ENCODE assay signal across 11 cellular contexts in the genomic region with DNA sequence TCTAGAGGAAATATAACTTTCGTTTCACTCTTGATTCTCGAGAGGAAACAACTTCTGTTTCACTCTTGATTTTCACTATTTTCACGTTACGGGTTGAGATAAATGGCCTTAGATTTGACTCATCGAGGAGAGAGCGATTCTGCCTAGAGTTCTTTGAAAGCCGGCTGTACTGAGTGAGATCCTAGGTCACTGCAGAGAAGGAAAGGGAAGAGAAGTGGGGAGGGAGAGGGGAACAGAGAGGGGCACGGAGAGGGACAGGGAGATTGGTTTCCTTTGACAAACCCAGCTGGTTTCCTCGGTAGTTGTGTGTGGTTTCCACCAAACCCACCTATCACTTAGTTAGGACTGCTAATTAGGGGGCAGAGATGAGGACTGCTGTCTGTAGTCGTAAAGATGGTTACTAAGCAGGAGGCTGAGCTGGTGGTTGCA. TPM values are rescaled to one million over a fixed set of nuclear protein-coding genes. Genes with fewer than 3 reads are reported as not detected.
DNase-seq lines count a peak whose midpoint lies in the region; ATAC-seq and TF ChIP-seq lines count a peak whose summit lies in the region.
"Had no signal": no experiment of that assay in that cellular context is flagged by ENCODE, and none has a peak within 500 bp of the region (broad histone marks: within the 10 kb centered on the region; RNA-seq: fewer than 3 reads in every experiment).

No MANE protein-coding gene starts in this region.

- no peaks in the 10 kb centered on the region for H3K9me3 Mint-ChIP-seq in dendritic cell treated with granulocyte-macrophage colony-stimulating factor and Interleukin-4, amounts not matched to agents 40 ng/mL and 50 ng/mL, for 4 days
- H3K9me3 Mint-ChIP-seq: nephron had no signal

- ATAC-seq in GM19372 (IDR thresholded peaks at IDR 0.05; ENCODE audit: low read depth, unreplicated experiment) = peak; percentile 44
- ATAC-seq in HG03139 (IDR thresholded peaks at IDR 0.05; ENCODE audit: unreplicated experiment) = peak; percentile 53
- no peak for ATAC-seq in HG03521 (IDR thresholded peaks at IDR 0.05; ENCODE audit: unreplicated experiment)
- no peak for ATAC-seq in Right ventricle myocardium superior (ENCODE audit: poor library complexity)
- ATAC-seq: body of pancreas had no signal

- H3K4me3 Mint-ChIP-seq in dendritic cell treated with granulocyte-macrophage colony-stimulating factor and Interleukin-4, amounts not matched to agents 40 ng/mL and 50 ng/mL, for 4 days = peak overlapping the region; percentile 63
- H3K4me3 Mint-ChIP-seq: nephron had no signal

- peaks cover 20% of the 10 kb centered on the region for H3K4me1 Mint-ChIP-seq in dendritic cell treated with granulocyte-macrophage colony-stimulating factor and Interleukin-4, amounts not matched to agents 40 ng/mL and 50 ng/mL, for 4 days (ENCODE audit: low read depth)
- H3K4me1 Mint-ChIP-seq: nephron had no signal

- POLR2A ChIA-PET in HEK293T (lab: Yijun Ruan, JAX) = no interaction called here

- peak overlapping the region; percentile 16 for H3K27ac Mint-ChIP-seq in dendritic cell treated with granulocyte-macrophage colony-stimulating factor and Interleukin-4, amounts not matched to agents 40 ng/mL and 50 ng/mL, for 4 days
- H3K27ac Mint-ChIP-seq: nephron had no signal

- peaks cover 16% of the 10 kb centered on the region for H3K27me3 Mint-ChIP-seq in dendritic cell treated with granulocyte-macrophage colony-stimulating factor and Interleukin-4, amounts not matched to agents 40 ng/mL and 50 ng/mL, for 4 days

- DNase-seq in GDM1 (lab: John Stamatoyannopoulos, UW) (peak; percentile 33), NCI-H187 treated with DMSO at 0.1 percent for 48 hours (lab: John Stamatoyannopoulos, UW) (no peak), Right ventricle myocardium superior (no peak), HEK293T (ENCODE audit: extremely low spot score) (no peak)
- DNase-seq: body of pancreas, NCI-H2171 had no signal

- H3K36me3 Mint-ChIP-seq in dendritic cell treated with granulocyte-macrophage colony-stimulating factor and Interleukin-4, amounts not matched to agents 40 ng/mL and 50 ng/mL, for 4 days (ENCODE audit: low read depth) = no peaks in the 10 kb centered on the region

- CTCF ChIA-PET in HEK293T (lab: Yijun Ruan, JAX) = no interaction called here

- intact Hi-C loops in dendritic cell treated with granulocyte-macrophage colony-stimulating factor and Interleukin-4, amounts not matched to agents 40 ng/mL and 50 ng/mL, for 4 days (cut with micrococcal nuclease) = no loop called here
- intact Hi-C loops in Right ventricle myocardium superior (cut with DNase I) = no loop called here

TF ChIP-seq in HEK293T, 16 proteins besides CTCF, POLR2A, EP300 and RAD21:
- TF ChIP-seq BHLHE40 (IDR thresholded peaks at IDR 0.05; ENCODE audit: borderline replicate concordance) (no peak), HDGF (IDR thresholded peaks at IDR 0.05; ENCODE audit: borderline replicate concordance) (no peak), FOXM1 (IDR thresholded peaks at IDR 0.05; ENCODE audit: borderline replicate concordance) (no peak), ELF4 (IDR thresholded peaks at IDR 0.05) (no peak), L3MBTL2 (conservative IDR thresholded peaks at IDR 0.05) (no peak), FOXA1 (IDR thresholded peaks at IDR 0.05) (no peak), ZNF384 (IDR thresholded peaks at IDR 0.05) (no peak), CTBP1 (IDR thresholded peaks at IDR 0.05; ENCODE audit: borderline replicate concordance) (no peak)
- TF ChIP-seq, protein P1, sequence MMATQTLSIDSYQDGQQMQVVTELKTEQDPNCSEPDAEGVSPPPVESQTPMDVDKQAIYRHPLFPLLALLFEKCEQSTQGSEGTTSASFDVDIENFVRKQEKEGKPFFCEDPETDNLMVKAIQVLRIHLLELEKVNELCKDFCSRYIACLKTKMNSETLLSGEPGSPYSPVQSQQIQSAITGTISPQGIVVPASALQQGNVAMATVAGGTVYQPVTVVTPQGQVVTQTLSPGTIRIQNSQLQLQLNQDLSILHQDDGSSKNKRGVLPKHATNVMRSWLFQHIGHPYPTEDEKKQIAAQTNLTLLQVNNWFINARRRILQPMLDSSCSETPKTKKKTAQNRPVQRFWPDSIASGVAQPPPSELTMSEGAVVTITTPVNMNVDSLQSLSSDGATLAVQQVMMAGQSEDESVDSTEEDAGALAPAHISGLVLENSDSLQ (IDR thresholded peaks at IDR 0.05) = no peak

RNA-seq across cellular contexts. Expression of a gene that starts 21.6 kb away (rescaled TPM):
- total RNA-seq in Right ventricle myocardium superior = 27.5 TPM

RNA-seq across cellular contexts. Expression of a gene that starts 55.8 kb away (rescaled TPM):
- 51.2 TPM for total RNA-seq in Right ventricle myocardium superior

Comparison
In these comparisons a context has a peak if more than half of its experiments do, and no peak if none do; other contexts are left out.
1. ATAC-seq: peak in GM19372 (single experiment) and HG03139 (single experiment); none in HG03521 (single experiment) and Right ventricle myocardium superior (single experiment).